35 cellular contexts compared by ENCODE assay signal in the genomic region with DNA sequence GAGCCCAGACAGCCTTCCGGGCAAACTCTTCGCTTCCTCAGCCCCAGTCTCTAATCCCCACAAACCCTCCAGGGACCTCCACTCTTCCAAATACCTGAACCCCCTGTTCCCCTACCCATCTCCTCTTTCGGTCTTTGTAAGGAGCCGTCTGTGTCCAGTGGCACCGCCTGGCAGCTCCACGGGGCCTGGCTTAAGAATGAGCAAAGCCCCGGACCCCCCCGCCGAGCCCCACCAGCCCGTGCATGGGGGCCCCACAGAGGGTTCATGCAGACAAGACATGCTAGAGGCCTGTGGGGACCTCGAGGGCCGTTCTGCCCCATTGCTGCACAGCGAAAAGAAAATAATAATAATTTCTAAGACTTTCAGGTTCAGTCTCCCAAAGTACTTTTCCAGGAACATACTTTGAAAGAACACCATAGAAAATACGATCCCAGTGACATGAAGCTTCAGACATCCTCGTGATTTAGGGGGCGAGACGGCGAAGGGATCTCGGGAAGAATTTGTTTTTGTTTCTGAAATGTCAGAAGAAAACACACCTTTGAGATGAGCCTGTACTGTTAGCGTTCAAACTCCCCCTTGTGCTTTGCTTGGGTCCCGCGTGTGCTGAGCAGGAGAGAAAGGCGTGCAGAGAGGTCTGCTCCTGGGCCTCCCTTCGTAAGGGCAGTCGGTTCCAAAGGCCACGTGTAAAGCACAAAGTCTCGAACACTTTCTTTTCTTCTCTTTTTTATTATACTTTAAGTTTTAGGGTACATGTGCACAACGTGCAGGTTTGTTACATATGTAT. TPM values are rescaled to one million over a fixed set of nuclear protein-coding genes. Genes with fewer than 3 reads are reported as not detected.
"Had no signal": no experiment of that assay in that cellular context is flagged by ENCODE, and none has a peak within 500 bp of the region (broad histone marks: within the 10 kb centered on the region; RNA-seq: fewer than 3 reads in every experiment).

No MANE protein-coding gene starts in this region.

- H3K27me3 ChIP-seq: ascending aorta, cardiac muscle cell, colonic mucosa had no signal

- H3K4me1 Mint-ChIP-seq: activated CD4-positive, alpha-beta memory T cell treated with anti-CD3 and anti-CD28 coated beads, Interleukin-2, amount 10 ng/mL, durations not matched to agents 7 days and 5 days; activated CD4-positive, alpha-beta T cell treated with anti-CD3 and anti-CD28 coated beads, Interleukin-2, amount 10 ng/mL, durations not matched to agents 7 days and 5 days; activated naive CD4-positive, alpha-beta T cell treated with anti-CD3 and anti-CD28 coated beads, Interleukin-2, amount 10 ng/mL, durations not matched to agents 7 days and 5 days; T-helper 17 cell had no signal

- ATAC-seq: activated naive CD4-positive, alpha-beta T cell treated with anti-CD3 and anti-CD28 coated beads, Interleukin-2, amount 50 U/mL, for 72 hours; activated T-cell treated with anti-CD3 and anti-CD28 coated beads, Interleukin-2, amount 50 U/mL, for 72 hours; effector memory CD8-positive, alpha-beta T cell; gastroesophageal sphincter; heart right ventricle; T-helper 17 cell had no signal

- H3K9me3 Mint-ChIP-seq: activated T-cell treated with anti-CD3 and anti-CD28 coated beads, Interleukin-2, amount 50 U/mL, for 24 hours; dendritic cell treated with granulocyte-macrophage colony-stimulating factor and Interleukin-4, amounts not matched to agents 40 ng/mL and 50 ng/mL, for 4 days had no signal

- DNase-seq: activated CD4-positive, alpha-beta memory T cell treated with anti-CD3 and anti-CD28 coated beads, Interleukin-2, amount 10 ng/mL, durations not matched to agents 7 days and 5 days; activated CD4-positive, alpha-beta T cell treated with anti-CD3 and anti-CD28 coated beads for 1 hour; activated CD4-positive, alpha-beta T cell treated with anti-CD3 and anti-CD28 coated beads for 4 hours; activated CD4-positive, alpha-beta T cell treated with anti-CD3 and anti-CD28 coated beads, Interleukin-2, amount 10 ng/mL, durations not matched to agents 7 days and 5 days; activated CD4-positive, alpha-beta T cell treated with anti-CD3 and anti-CD28 coated beads, Interleukin-2, amount 50 U/mL, for 4 hours; activated CD8-positive, alpha-beta memory T cell treated with anti-CD3 and anti-CD28 coated beads, Interleukin-2, amount 50 U/mL, for 48 hours; activated gamma-delta T cell; activated naive CD4-positive, alpha-beta T cell; activated naive CD4-positive, alpha-beta T cell treated with anti-CD3 and anti-CD28 coated beads, Interleukin-2, amount 10 ng/mL, durations not matched to agents 7 days and 5 days; activated naive CD8-positive, alpha-beta T cell treated with anti-CD3 and anti-CD28 coated beads, Interleukin-2, amount 10 ng/mL, durations not matched to agents 7 days and 5 days; activated T-cell treated with anti-CD3 and anti-CD28 coated beads for 4 hours; activated T-cell treated with anti-CD3 and anti-CD28 coated beads, Interleukin-2, amount 50 U/mL, for 24 hours; activated T-cell treated with anti-CD3 and anti-CD28 coated beads, Interleukin-2, amount 50 U/mL, for 72 hours; central memory CD4-positive, alpha-beta T cell; cerebellar nuclear complex; colonic mucosa; dorsolateral prefrontal cortex; effector memory CD8-positive, alpha-beta T cell; esophagus squamous epithelium; foreskin melanocyte; heart right ventricle; T-helper 1 cell; T-helper 17 cell; T1000 had no signal

- H3K4me1 ChIP-seq: ascending aorta, breast epithelium, colonic mucosa, esophagus squamous epithelium, gastroesophageal sphincter, heart right ventricle had no signal

- H3K36me3 ChIP-seq: ascending aorta, breast epithelium, cardiac muscle cell, colonic mucosa, esophagus squamous epithelium, gastroesophageal sphincter, heart right ventricle had no signal

- H3K4me3 ChIP-seq: ascending aorta, breast epithelium, cardiac muscle cell, colonic mucosa, dorsolateral prefrontal cortex, esophagus squamous epithelium, gastroesophageal sphincter, heart right ventricle had no signal

- H3K27ac Mint-ChIP-seq: activated CD4-positive, alpha-beta memory T cell treated with anti-CD3 and anti-CD28 coated beads, Interleukin-2, amount 10 ng/mL, durations not matched to agents 7 days and 5 days; activated CD4-positive, alpha-beta T cell treated with anti-CD3 and anti-CD28 coated beads, Interleukin-2, amount 10 ng/mL, durations not matched to agents 7 days and 5 days; activated naive CD4-positive, alpha-beta T cell treated with anti-CD3 and anti-CD28 coated beads, Interleukin-2, amount 10 ng/mL, durations not matched to agents 7 days and 5 days; activated naive CD4-positive, alpha-beta T cell treated with anti-CD3 and anti-CD28 coated beads, Interleukin-2, amount 50 U/mL, for 72 hours; activated naive CD8-positive, alpha-beta T cell treated with anti-CD3 and anti-CD28 coated beads, Interleukin-2, amount 10 ng/mL, durations not matched to agents 7 days and 5 days; activated T-cell treated with anti-CD3 and anti-CD28 coated beads, Interleukin-2, amount 50 U/mL, for 24 hours; activated T-cell treated with anti-CD3 and anti-CD28 coated beads, Interleukin-2, amount 50 U/mL, for 72 hours; brain; dendritic cell treated with granulocyte-macrophage colony-stimulating factor and Interleukin-4, amounts not matched to agents 40 ng/mL and 50 ng/mL, for 4 days; effector memory CD8-positive, alpha-beta T cell; T-helper 17 cell; T-helper 2 cell treated with Interferon-gamma antibody and Interleukin-4, amounts not matched to agents 5 μg/mL and 100 μg/mL, for 36 hours had no signal

- H3K4me3 Mint-ChIP-seq: activated CD4-positive, alpha-beta memory T cell treated with anti-CD3 and anti-CD28 coated beads, Interleukin-2, amount 10 ng/mL, durations not matched to agents 7 days and 5 days; activated CD4-positive, alpha-beta T cell treated with anti-CD3 and anti-CD28 coated beads, Interleukin-2, amount 10 ng/mL, durations not matched to agents 7 days and 5 days; activated naive CD4-positive, alpha-beta T cell treated with anti-CD3 and anti-CD28 coated beads, Interleukin-2, amount 10 ng/mL, durations not matched to agents 7 days and 5 days; activated naive CD8-positive, alpha-beta T cell treated with anti-CD3 and anti-CD28 coated beads, Interleukin-2, amount 10 ng/mL, durations not matched to agents 7 days and 5 days; activated T-cell treated with anti-CD3 and anti-CD28 coated beads, Interleukin-2, amount 50 U/mL, for 24 hours; activated T-cell treated with anti-CD3 and anti-CD28 coated beads, Interleukin-2, amount 50 U/mL, for 72 hours; brain; dendritic cell treated with granulocyte-macrophage colony-stimulating factor and Interleukin-4, amounts not matched to agents 40 ng/mL and 50 ng/mL, for 4 days; effector memory CD8-positive, alpha-beta T cell; T-helper 17 cell; T-helper 2 cell treated with Interferon-gamma antibody and Interleukin-4, amounts not matched to agents 5 μg/mL and 100 μg/mL, for 36 hours had no signal

- H3K9me3 ChIP-seq: ascending aorta, breast epithelium, colonic mucosa, esophagus squamous epithelium, gastroesophageal sphincter, heart right ventricle had no signal

- H3K27ac ChIP-seq: ascending aorta, breast epithelium, cardiac muscle cell, colonic mucosa, dorsolateral prefrontal cortex, epithelial cell of prostate, esophagus squamous epithelium, gastroesophageal sphincter, heart right ventricle had no signal

- FAIRE-seq: endometrium, endothelial cell of umbilical vein had no signal

- H3K27me3 Mint-ChIP-seq: activated CD4-positive, alpha-beta memory T cell treated with anti-CD3 and anti-CD28 coated beads, Interleukin-2, amount 10 ng/mL, durations not matched to agents 7 days and 5 days; activated CD4-positive, alpha-beta T cell treated with anti-CD3 and anti-CD28 coated beads, Interleukin-2, amount 10 ng/mL, durations not matched to agents 7 days and 5 days; activated naive CD4-positive, alpha-beta T cell treated with anti-CD3 and anti-CD28 coated beads, Interleukin-2, amount 10 ng/mL, durations not matched to agents 7 days and 5 days; activated naive CD8-positive, alpha-beta T cell treated with anti-CD3 and anti-CD28 coated beads, Interleukin-2, amount 10 ng/mL, durations not matched to agents 7 days and 5 days; dendritic cell treated with granulocyte-macrophage colony-stimulating factor and Interleukin-4, amounts not matched to agents 40 ng/mL and 50 ng/mL, for 4 days; T-helper 17 cell had no signal

- H3K36me3 Mint-ChIP-seq: activated naive CD4-positive, alpha-beta T cell treated with anti-CD3 and anti-CD28 coated beads, Interleukin-2, amount 10 ng/mL, durations not matched to agents 7 days and 5 days; activated naive CD8-positive, alpha-beta T cell treated with anti-CD3 and anti-CD28 coated beads, Interleukin-2, amount 10 ng/mL, durations not matched to agents 7 days and 5 days; brain had no signal

RNA-seq across cellular contexts. Expression of gene IRX2, which starts 49.2 kb away (rescaled TPM):
- total RNA-seq: activated CD4-positive, alpha-beta memory T cell treated with anti-CD3 and anti-CD28 coated beads, Interleukin-2, amount 10 ng/mL, durations not matched to agents 7 days and 5 days; activated CD4-positive, alpha-beta T cell treated with anti-CD3 and anti-CD28 coated beads, Interleukin-2, amount 10 ng/mL, durations not matched to agents 7 days and 5 days; activated naive CD4-positive, alpha-beta T cell treated with anti-CD3 and anti-CD28 coated beads, Interleukin-2, amount 50 U/mL, for 72 hours; activated naive CD8-positive, alpha-beta T cell treated with anti-CD3 and anti-CD28 coated beads, Interleukin-2, amount 10 ng/mL, durations not matched to agents 7 days and 5 days; activated T-cell treated with anti-CD3 and anti-CD28 coated beads, Interleukin-2, amount 50 U/mL, for 72 hours; ascending aorta; endothelial cell of umbilical vein; T-helper 17 cell had no signal
- polyA plus RNA-seq: endothelial cell of umbilical vein had no signal
